In the genomic region with DNA sequence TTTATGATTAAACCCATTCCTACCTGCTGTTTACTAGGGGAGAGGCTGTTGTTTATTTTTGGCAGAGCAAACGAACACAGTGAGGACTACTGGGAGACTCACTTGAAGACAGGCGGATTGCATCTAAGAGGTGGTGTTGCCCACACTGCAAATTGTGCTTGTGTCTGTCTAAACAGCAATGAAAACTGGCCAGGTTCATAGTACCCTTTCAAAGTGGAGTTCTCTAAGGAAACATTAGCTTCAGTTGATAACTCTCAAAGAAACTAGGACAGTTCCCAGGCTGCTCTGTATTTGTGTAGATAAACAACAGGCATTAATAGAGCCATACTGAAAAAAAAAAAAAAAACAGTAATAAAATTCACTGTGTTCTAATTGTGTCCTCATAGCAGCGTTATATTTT, we compare ENCODE assay signal across 11 cellular contexts.
"Had no signal": no experiment of that assay in that cellular context is flagged by ENCODE, and none has a peak within 500 bp of the region (broad histone marks: within the 10 kb centered on the region; RNA-seq: fewer than 3 reads in every experiment).

No MANE protein-coding gene starts in this region.

- H3K36me3 Mint-ChIP-seq: natural killer cell had no signal

- DNase-seq: activated CD4-positive, alpha-beta T cell treated with anti-CD3 and anti-CD28 coated beads for 36 hours; activated CD8-positive, alpha-beta memory T cell treated with anti-CD3 and anti-CD28 coated beads, Interleukin-2, amount 50 U/mL, for 48 hours; activated CD8-positive, alpha-beta T cell treated with anti-CD3 and anti-CD28 coated beads, Interleukin-2, amount 10 ng/mL, durations not matched to agents 7 days and 5 days; central memory CD4-positive, alpha-beta T cell; left colon; natural killer cell; occipital lobe; SW 1271 had no signal

- ATAC-seq: activated CD4-positive, alpha-beta T cell treated with anti-CD3 and anti-CD28 coated beads for 36 hours; activated CD8-positive, alpha-beta T cell treated with anti-CD3 and anti-CD28 coated beads, Interleukin-2, amount 10 ng/mL, durations not matched to agents 7 days and 5 days; esophagus mucosa; left colon; natural killer cell had no signal

- H3K4me3 ChIP-seq: tibial nerve had no signal

- H3K27ac Mint-ChIP-seq: activated CD4-positive, alpha-beta T cell treated with anti-CD3 and anti-CD28 coated beads for 36 hours; activated CD8-positive, alpha-beta T cell treated with anti-CD3 and anti-CD28 coated beads, Interleukin-2, amount 10 ng/mL, durations not matched to agents 7 days and 5 days; natural killer cell; T-helper 2 cell treated with Interferon-gamma antibody and Interleukin-4, amounts not matched to agents 5 μg/mL and 100 μg/mL, for 36 hours had no signal

- H3K27me3 Mint-ChIP-seq: activated CD4-positive, alpha-beta T cell treated with anti-CD3 and anti-CD28 coated beads for 36 hours had no signal

- H3K4me3 Mint-ChIP-seq: activated CD4-positive, alpha-beta T cell treated with anti-CD3 and anti-CD28 coated beads for 36 hours; activated CD8-positive, alpha-beta T cell treated with anti-CD3 and anti-CD28 coated beads, Interleukin-2, amount 10 ng/mL, durations not matched to agents 7 days and 5 days; natural killer cell; T-helper 2 cell treated with Interferon-gamma antibody and Interleukin-4, amounts not matched to agents 5 μg/mL and 100 μg/mL, for 36 hours had no signal
